34 cellular contexts compared by ENCODE assay signal in genomic region chr9:109379513-109379912, GRCh38. TPM values are rescaled to one million over a fixed set of nuclear protein-coding genes. Genes with fewer than 3 reads are reported as not detected.
"Had no signal": no experiment of that assay in that cellular context is flagged by ENCODE, and none has a peak within 500 bp of the region (broad histone marks: within the 10 kb centered on the region; RNA-seq: fewer than 3 reads in every experiment).

No MANE protein-coding gene starts in this region.

- H3K36me3 ChIP-seq: adrenal gland had no signal

- H3K27ac ChIP-seq: adrenal gland, body of pancreas, coronary artery, dorsolateral prefrontal cortex had no signal

- ATAC-seq: activated CD4-positive, alpha-beta T cell treated with anti-CD3 and anti-CD28 coated beads for 36 hours; activated CD8-positive, alpha-beta memory T cell treated with anti-CD3 and anti-CD28 coated beads, Interleukin-2, amount 10 ng/mL, durations not matched to agents 7 days and 5 days; activated CD8-positive, alpha-beta T cell treated with anti-CD3 and anti-CD28 coated beads, Interleukin-2, amount 10 ng/mL, durations not matched to agents 7 days and 5 days; activated naive CD8-positive, alpha-beta T cell treated with anti-CD3 and anti-CD28 coated beads, Interleukin-2, amount 50 U/mL, for 24 hours; body of pancreas; esophagus mucosa; T-helper 17 cell had no signal

- H3K27ac Mint-ChIP-seq: activated CD4-positive, alpha-beta memory T cell treated with anti-CD3 and anti-CD28 coated beads for 36 hours; activated CD4-positive, alpha-beta T cell treated with anti-CD3 and anti-CD28 coated beads for 36 hours; activated CD4-positive, alpha-beta T cell treated with anti-CD3 and anti-CD28 coated beads, Interleukin-2, amount 10 ng/mL, durations not matched to agents 24 days and 14 days; activated CD8-positive, alpha-beta memory T cell treated with anti-CD3 and anti-CD28 coated beads, Interleukin-2, amount 10 ng/mL, durations not matched to agents 7 days and 5 days; activated CD8-positive, alpha-beta T cell treated with anti-CD3 and anti-CD28 coated beads, Interleukin-2, amount 10 ng/mL, durations not matched to agents 7 days and 5 days; activated naive CD4-positive, alpha-beta T cell treated with anti-CD3 and anti-CD28 coated beads for 36 hours; activated naive CD4-positive, alpha-beta T cell treated with anti-CD3 and anti-CD28 coated beads, Interleukin-2, amount 50 U/mL, for 24 hours; activated naive CD8-positive, alpha-beta T cell treated with anti-CD3 and anti-CD28 coated beads for 36 hours; activated naive CD8-positive, alpha-beta T cell treated with anti-CD3 and anti-CD28 coated beads, Interleukin-2, amount 50 U/mL, for 24 hours; activated T-helper 1 cell treated with anti-CD3 and anti-CD28 coated beads, Interleukin-12 subunit alpha, Interleukin-12 subunit beta, Interleukin-2, Interleukin-4 antibody, amounts not matched to agents 30 ng/mL and 10 ng/mL and 1 ng/mL, durations not matched to agents 14 hours and 24 hours and 36 hours; activated T-helper 2 cell treated with anti-CD3 and anti-CD28 coated beads, Interferon-gamma antibody, Interleukin-2, Interleukin-4, amounts not matched to agents 10 μg/mL and 5 μg/mL and 100 μg/mL, durations not matched to agents 14 hours and 24 hours and 36 hours; dendritic cell treated with granulocyte-macrophage colony-stimulating factor and Interleukin-4, amounts not matched to agents 40 ng/mL and 50 ng/mL, for 4 days; endodermal cell; T-helper 17 cell; T-helper 2 cell treated with Interferon-gamma antibody and Interleukin-4, amounts not matched to agents 5 μg/mL and 100 μg/mL, for 36 hours had no signal

- H3K4me1 ChIP-seq: adrenal gland, body of pancreas had no signal

- DNase-seq: activated CD4-positive, alpha-beta memory T cell treated with anti-CD3 and anti-CD28 coated beads for 36 hours; activated CD4-positive, alpha-beta T cell treated with anti-CD3 and anti-CD28 coated beads for 36 hours; activated CD4-positive, alpha-beta T cell treated with anti-CD3 and anti-CD28 coated beads, Interleukin-2, amount 10 ng/mL, durations not matched to agents 24 days and 14 days; activated CD4-positive, CD25-positive, alpha-beta regulatory T cell; activated CD4-positive, CD25-positive, alpha-beta regulatory T cell treated with anti-CD3 and anti-CD28 coated beads, Interleukin-2, amount 50 U/mL, for 72 hours; activated CD8-positive, alpha-beta memory T cell treated with anti-CD3 and anti-CD28 coated beads, Interleukin-2, amount 10 ng/mL, durations not matched to agents 7 days and 5 days; activated CD8-positive, alpha-beta memory T cell treated with anti-CD3 and anti-CD28 coated beads, Interleukin-2, amount 50 U/mL, for 4 hours; activated CD8-positive, alpha-beta T cell treated with anti-CD3 and anti-CD28 coated beads, Interleukin-2, amount 10 ng/mL, durations not matched to agents 7 days and 5 days; activated effector memory CD4-positive, alpha-beta T cell treated with anti-CD3 and anti-CD28 coated beads, Interleukin-2, amount 50 U/mL, for 16 hours; activated naive CD4-positive, alpha-beta T cell treated with anti-CD3 and anti-CD28 coated beads for 36 hours; activated naive CD8-positive, alpha-beta T cell treated with anti-CD3 and anti-CD28 coated beads for 36 hours; activated naive CD8-positive, alpha-beta T cell treated with anti-CD3 and anti-CD28 coated beads, Interleukin-2, amount 50 U/mL, for 24 hours; activated T-cell treated with anti-CD3 and anti-CD28 coated beads, Interleukin-2, amount 50 U/mL, for 1 hour; activated T-cell treated with anti-CD3 and anti-CD28 coated beads, Interleukin-2, amount 50 U/mL, for 48 hours; amygdala; aorta; body of pancreas; central memory CD4-positive, alpha-beta T cell; cerebellar nuclear complex; dorsolateral prefrontal cortex; effector memory CD4-positive, alpha-beta T cell; endodermal cell; foreskin fibroblast; T-helper 1 cell; T-helper 17 cell; T1000 had no signal

- H3K9me3 Mint-ChIP-seq: activated CD4-positive, alpha-beta memory T cell treated with anti-CD3 and anti-CD28 coated beads for 36 hours; activated naive CD4-positive, alpha-beta T cell treated with anti-CD3 and anti-CD28 coated beads for 36 hours; activated naive CD4-positive, alpha-beta T cell treated with anti-CD3 and anti-CD28 coated beads, Interleukin-2, amount 50 U/mL, for 24 hours; activated naive CD8-positive, alpha-beta T cell treated with anti-CD3 and anti-CD28 coated beads for 36 hours; activated naive CD8-positive, alpha-beta T cell treated with anti-CD3 and anti-CD28 coated beads, Interleukin-2, amount 50 U/mL, for 24 hours; activated T-helper 1 cell treated with anti-CD3 and anti-CD28 coated beads, Interleukin-12 subunit alpha, Interleukin-12 subunit beta, Interleukin-2, Interleukin-4 antibody, amounts not matched to agents 30 ng/mL and 10 ng/mL and 1 ng/mL, durations not matched to agents 14 hours and 24 hours and 36 hours; activated T-helper 2 cell treated with anti-CD3 and anti-CD28 coated beads, Interferon-gamma antibody, Interleukin-2, Interleukin-4, amounts not matched to agents 10 μg/mL and 5 μg/mL and 100 μg/mL, durations not matched to agents 14 hours and 24 hours and 36 hours; dendritic cell treated with granulocyte-macrophage colony-stimulating factor and Interleukin-4, amounts not matched to agents 40 ng/mL and 50 ng/mL, for 4 days; endodermal cell; T-helper 2 cell treated with Interferon-gamma antibody and Interleukin-4, amounts not matched to agents 5 μg/mL and 100 μg/mL, for 36 hours had no signal

- H3K4me3 ChIP-seq: adrenal gland, body of pancreas, coronary artery, dorsolateral prefrontal cortex had no signal

- H3K36me3 Mint-ChIP-seq: activated CD4-positive, alpha-beta memory T cell treated with anti-CD3 and anti-CD28 coated beads for 36 hours; activated CD8-positive, alpha-beta memory T cell treated with anti-CD3 and anti-CD28 coated beads, Interleukin-2, amount 10 ng/mL, durations not matched to agents 7 days and 5 days; activated naive CD4-positive, alpha-beta T cell treated with anti-CD3 and anti-CD28 coated beads, Interleukin-2, amount 50 U/mL, for 24 hours; activated naive CD8-positive, alpha-beta T cell treated with anti-CD3 and anti-CD28 coated beads for 36 hours had no signal

- H3K4me3 Mint-ChIP-seq: activated CD4-positive, alpha-beta memory T cell treated with anti-CD3 and anti-CD28 coated beads for 36 hours; activated CD4-positive, alpha-beta T cell treated with anti-CD3 and anti-CD28 coated beads for 36 hours; activated CD4-positive, alpha-beta T cell treated with anti-CD3 and anti-CD28 coated beads, Interleukin-2, amount 10 ng/mL, durations not matched to agents 24 days and 14 days; activated CD8-positive, alpha-beta memory T cell treated with anti-CD3 and anti-CD28 coated beads, Interleukin-2, amount 10 ng/mL, durations not matched to agents 7 days and 5 days; activated CD8-positive, alpha-beta T cell treated with anti-CD3 and anti-CD28 coated beads, Interleukin-2, amount 10 ng/mL, durations not matched to agents 7 days and 5 days; activated naive CD4-positive, alpha-beta T cell treated with anti-CD3 and anti-CD28 coated beads for 36 hours; activated naive CD4-positive, alpha-beta T cell treated with anti-CD3 and anti-CD28 coated beads, Interleukin-2, amount 50 U/mL, for 24 hours; activated naive CD8-positive, alpha-beta T cell treated with anti-CD3 and anti-CD28 coated beads for 36 hours; activated naive CD8-positive, alpha-beta T cell treated with anti-CD3 and anti-CD28 coated beads, Interleukin-2, amount 50 U/mL, for 24 hours; activated T-helper 1 cell treated with anti-CD3 and anti-CD28 coated beads, Interleukin-12 subunit alpha, Interleukin-12 subunit beta, Interleukin-2, Interleukin-4 antibody, amounts not matched to agents 30 ng/mL and 10 ng/mL and 1 ng/mL, durations not matched to agents 14 hours and 24 hours and 36 hours; dendritic cell treated with granulocyte-macrophage colony-stimulating factor and Interleukin-4, amounts not matched to agents 40 ng/mL and 50 ng/mL, for 4 days; endodermal cell; T-helper 17 cell; T-helper 2 cell treated with Interferon-gamma antibody and Interleukin-4, amounts not matched to agents 5 μg/mL and 100 μg/mL, for 36 hours had no signal

- H3K4me1 Mint-ChIP-seq: activated CD4-positive, alpha-beta T cell treated with anti-CD3 and anti-CD28 coated beads for 36 hours; activated CD4-positive, alpha-beta T cell treated with anti-CD3 and anti-CD28 coated beads, Interleukin-2, amount 10 ng/mL, durations not matched to agents 24 days and 14 days; activated naive CD4-positive, alpha-beta T cell treated with anti-CD3 and anti-CD28 coated beads, Interleukin-2, amount 50 U/mL, for 24 hours; activated naive CD8-positive, alpha-beta T cell treated with anti-CD3 and anti-CD28 coated beads for 36 hours; endodermal cell; T-helper 17 cell had no signal

- H3K27me3 ChIP-seq: adrenal gland, body of pancreas had no signal

- H3K9me3 ChIP-seq: adrenal gland, body of pancreas had no signal

RNA-seq across cellular contexts. Expression of gene EPB41L4B, which starts 58.7 kb away (rescaled TPM):
- total RNA-seq: activated CD8-positive, alpha-beta T cell treated with anti-CD3 and anti-CD28 coated beads, Interleukin-2, amount 10 ng/mL, durations not matched to agents 7 days and 5 days; T-helper 17 cell had no signal
